Comparison of ENCODE assay signal across 2 cellular contexts in genomic region chr12:83346333-83346732, GRCh38.
TF ChIP-seq lines count a peak whose summit lies in the region.

No MANE protein-coding gene starts in this region.

TF ChIP-seq in liver, 16 proteins besides CTCF, POLR2A, EP300 and RAD21 (continued from another document):
- TF ChIP-seq, protein P1, sequence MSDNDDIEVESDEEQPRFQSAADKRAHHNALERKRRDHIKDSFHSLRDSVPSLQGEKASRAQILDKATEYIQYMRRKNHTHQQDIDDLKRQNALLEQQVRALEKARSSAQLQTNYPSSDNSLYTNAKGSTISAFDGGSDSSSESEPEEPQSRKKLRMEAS (IDR thresholded peaks at IDR 0.05) = no peak
- TF ChIP-seq FOXA1 (IDR thresholded peaks at IDR 0.05) (no peak), EGR1 (IDR thresholded peaks at IDR 0.05; ENCODE audit: low read depth in 2 of 2) (no peak), YY1 (IDR thresholded peaks at IDR 0.05) (no peak), GABPA (IDR thresholded peaks at IDR 0.05 in 1 of 2, conservative IDR thresholded peaks at IDR 0.05 in 1 of 2) (no peak), JUND (IDR thresholded peaks at IDR 0.05) (no peak)
- TF ChIP-seq, protein P2, sequence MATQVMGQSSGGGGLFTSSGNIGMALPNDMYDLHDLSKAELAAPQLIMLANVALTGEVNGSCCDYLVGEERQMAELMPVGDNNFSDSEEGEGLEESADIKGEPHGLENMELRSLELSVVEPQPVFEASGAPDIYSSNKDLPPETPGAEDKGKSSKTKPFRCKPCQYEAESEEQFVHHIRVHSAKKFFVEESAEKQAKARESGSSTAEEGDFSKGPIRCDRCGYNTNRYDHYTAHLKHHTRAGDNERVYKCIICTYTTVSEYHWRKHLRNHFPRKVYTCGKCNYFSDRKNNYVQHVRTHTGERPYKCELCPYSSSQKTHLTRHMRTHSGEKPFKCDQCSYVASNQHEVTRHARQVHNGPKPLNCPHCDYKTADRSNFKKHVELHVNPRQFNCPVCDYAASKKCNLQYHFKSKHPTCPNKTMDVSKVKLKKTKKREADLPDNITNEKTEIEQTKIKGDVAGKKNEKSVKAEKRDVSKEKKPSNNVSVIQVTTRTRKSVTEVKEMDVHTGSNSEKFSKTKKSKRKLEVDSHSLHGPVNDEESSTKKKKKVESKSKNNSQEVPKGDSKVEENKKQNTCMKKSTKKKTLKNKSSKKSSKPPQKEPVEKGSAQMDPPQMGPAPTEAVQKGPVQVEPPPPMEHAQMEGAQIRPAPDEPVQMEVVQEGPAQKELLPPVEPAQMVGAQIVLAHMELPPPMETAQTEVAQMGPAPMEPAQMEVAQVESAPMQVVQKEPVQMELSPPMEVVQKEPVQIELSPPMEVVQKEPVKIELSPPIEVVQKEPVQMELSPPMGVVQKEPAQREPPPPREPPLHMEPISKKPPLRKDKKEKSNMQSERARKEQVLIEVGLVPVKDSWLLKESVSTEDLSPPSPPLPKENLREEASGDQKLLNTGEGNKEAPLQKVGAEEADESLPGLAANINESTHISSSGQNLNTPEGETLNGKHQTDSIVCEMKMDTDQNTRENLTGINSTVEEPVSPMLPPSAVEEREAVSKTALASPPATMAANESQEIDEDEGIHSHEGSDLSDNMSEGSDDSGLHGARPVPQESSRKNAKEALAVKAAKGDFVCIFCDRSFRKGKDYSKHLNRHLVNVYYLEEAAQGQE (IDR thresholded peaks at IDR 0.05) = no peak
TF ChIP-seq in liver: peak in this region for 4.

TF ChIP-seq in HepG2, 621 proteins besides CTCF, POLR2A, EP300 and RAD21 (continued from another document):
- TF ChIP-seq ZNF704 (CRISPR knock-in tag; IDR thresholded peaks at IDR 0.05; ENCODE audit: borderline replicate concordance) (no peak), FOSL2 (CRISPR knock-in tag; IDR thresholded peaks at IDR 0.05) (no peak), ISX (CRISPR knock-in tag; conservative IDR thresholded peaks at IDR 0.05) (no peak), ZNF274 (CRISPR knock-in tag; IDR thresholded peaks at IDR 0.05) (no peak), SRSF9 (IDR thresholded peaks at IDR 0.05; ENCODE audit: borderline replicate concordance, insufficient read depth, low read depth, low read length, poor library complexity, severe bottlenecking) (no peak), EEA1 (CRISPR knock-in tag; IDR thresholded peaks at IDR 0.05; ENCODE audit: borderline replicate concordance) (no peak)
- TF ChIP-seq, protein P3, sequence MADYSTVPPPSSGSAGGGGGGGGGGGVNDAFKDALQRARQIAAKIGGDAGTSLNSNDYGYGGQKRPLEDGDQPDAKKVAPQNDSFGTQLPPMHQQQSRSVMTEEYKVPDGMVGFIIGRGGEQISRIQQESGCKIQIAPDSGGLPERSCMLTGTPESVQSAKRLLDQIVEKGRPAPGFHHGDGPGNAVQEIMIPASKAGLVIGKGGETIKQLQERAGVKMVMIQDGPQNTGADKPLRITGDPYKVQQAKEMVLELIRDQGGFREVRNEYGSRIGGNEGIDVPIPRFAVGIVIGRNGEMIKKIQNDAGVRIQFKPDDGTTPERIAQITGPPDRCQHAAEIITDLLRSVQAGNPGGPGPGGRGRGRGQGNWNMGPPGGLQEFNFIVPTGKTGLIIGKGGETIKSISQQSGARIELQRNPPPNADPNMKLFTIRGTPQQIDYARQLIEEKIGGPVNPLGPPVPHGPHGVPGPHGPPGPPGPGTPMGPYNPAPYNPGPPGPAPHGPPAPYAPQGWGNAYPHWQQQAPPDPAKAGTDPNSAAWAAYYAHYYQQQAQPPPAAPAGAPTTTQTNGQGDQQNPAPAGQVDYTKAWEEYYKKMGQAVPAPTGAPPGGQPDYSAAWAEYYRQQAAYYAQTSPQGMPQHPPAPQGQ (CRISPR knock-in tag; IDR thresholded peaks at IDR 0.05; ENCODE audit: borderline replicate concordance) = no peak
- TF ChIP-seq, protein P4, sequence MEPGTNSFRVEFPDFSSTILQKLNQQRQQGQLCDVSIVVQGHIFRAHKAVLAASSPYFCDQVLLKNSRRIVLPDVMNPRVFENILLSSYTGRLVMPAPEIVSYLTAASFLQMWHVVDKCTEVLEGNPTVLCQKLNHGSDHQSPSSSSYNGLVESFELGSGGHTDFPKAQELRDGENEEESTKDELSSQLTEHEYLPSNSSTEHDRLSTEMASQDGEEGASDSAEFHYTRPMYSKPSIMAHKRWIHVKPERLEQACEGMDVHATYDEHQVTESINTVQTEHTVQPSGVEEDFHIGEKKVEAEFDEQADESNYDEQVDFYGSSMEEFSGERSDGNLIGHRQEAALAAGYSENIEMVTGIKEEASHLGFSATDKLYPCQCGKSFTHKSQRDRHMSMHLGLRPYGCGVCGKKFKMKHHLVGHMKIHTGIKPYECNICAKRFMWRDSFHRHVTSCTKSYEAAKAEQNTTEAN (CRISPR knock-in tag; conservative IDR thresholded peaks at IDR 0.05) = no peak
